8 cellular contexts compared by ENCODE assay signal in genomic region chr12:49264873-49265792, GRCh38. TPM values are rescaled to one million over a fixed set of nuclear protein-coding genes. Genes with fewer than 3 reads are reported as not detected.
A peak's percentile ranks its signal among the peaks of the same experiment; 100 is the strongest.
DNase-seq lines count a peak whose midpoint lies in the region; ATAC-seq, FAIRE-seq and TF ChIP-seq lines count a peak whose summit lies in the region.

TUBA1C (plus strand) TSS chr12:49265082; CDS start chr12:49265182, 100 bp downstream.

- H3K4me1 ChIP-seq in esophagus (ENCODE audit: control insufficient read depth in 2 of 2, insufficient read depth in 2 of 2, low read length in 1 of 2) (peaks cover 0 to 6% of the 10 kb centered on the region in 2 donors), muscle layer of colon (ENCODE audit: insufficient read depth, low read length) (no peaks in the 10 kb centered on the region)

- H3K27ac ChIP-seq in esophagus (ENCODE audit: low read depth in 2 of 2, low read length in 1 of 2): peak within 1 kb of the TSS; percentile 100
- peak within 1 kb of the TSS; percentile 91 for H3K27ac ChIP-seq in muscle layer of colon (ENCODE audit: low read depth, low read length)

- H3K4me3 ChIP-seq in esophagus (ENCODE audit: low read depth in 1 of 2, low read length in 2 of 2) (peak within 1 kb of the TSS; percentile 89 to 90), muscle layer of colon (ENCODE audit: low read depth in 1 of 2, low read length in 2 of 2) (peak within 1 kb of the TSS; percentile 73 to 78)

- no peak for FAIRE-seq in D721Med (lab: Jason Lieb, UNC)

- H3K9me3 ChIP-seq in esophagus (ENCODE audit: control insufficient read depth in 2 of 2, insufficient read depth in 1 of 2, low read depth in 1 of 2, low read length in 1 of 2) (no peaks in the 10 kb centered on the region), muscle layer of colon (ENCODE audit: low read length) (no peaks in the 10 kb centered on the region)

- peaks cover 0 to 5% of the 10 kb centered on the region in 2 donors for H3K36me3 ChIP-seq in esophagus (ENCODE audit: control insufficient read depth in 2 of 2, insufficient read depth in 2 of 2, low read length in 1 of 2)
- H3K36me3 ChIP-seq in muscle layer of colon (ENCODE audit: insufficient read depth, low read length): peaks cover 5% of the 10 kb centered on the region

- DNase-seq in D721Med (ENCODE audit: insufficient read length, low spot score) (peak; percentile 90), HuH-7.5 (ENCODE audit: low spot score) (peak; percentile 94), OCI-M1 (lab: John Stamatoyannopoulos, UW) (peak; percentile 97)
- peak; percentile 86 for DNase-seq in activated T-cell treated with anti-CD3 and anti-CD28 coated beads, Interleukin-2, amount 50 U/mL, for 1 hour
- DNase-seq in stimulated activated CD8-positive, alpha-beta memory T cell treated with anti-CD3 and anti-CD28 coated beads, Interleukin-7, amount 100 ng/mL, for 1 hour (ENCODE audit: low read depth in 2 of 2): peak; percentile 65 to 75

- no peak for TF ChIP-seq CTCF in D721Med (IDR thresholded peaks at IDR 0.05; ENCODE audit: insufficient read depth, missing control alignments)

- 0% methylated on average over 61 of the region's 61 CpGs for WGBS in esophagus, 2 donors

- no peaks in the 10 kb centered on the region for H3K27me3 ChIP-seq in esophagus (ENCODE audit: control insufficient read depth in 1 of 2, insufficient read depth in 2 of 2, low read length in 2 of 2)
- H3K27me3 ChIP-seq in muscle layer of colon (ENCODE audit: control insufficient read depth in 1 of 2, insufficient read depth in 2 of 2, low read length in 2 of 2): no peaks in the 10 kb centered on the region

- peak within 1 kb of the TSS; percentile 65 for H3K9ac ChIP-seq in muscle layer of colon (ENCODE audit: low read length)

- ATAC-seq in GM21526 (IDR thresholded peaks at IDR 0.05; ENCODE audit: low FRiP score, unreplicated experiment): peak; percentile 84

RNA-seq across cellular contexts. Expression of gene TUBA1C, which starts in this region (rescaled TPM):
- 1,000 to 10,000 TPM in 1 of 2 donors, 100 to 1,000 TPM in 1; 299 to 1,124 TPM for polyA plus RNA-seq in esophagus

Comparison
In these comparisons a context has a peak if more than half of its experiments do, and no peak if none do; other contexts are left out.
1. Peak in every context shown above with its lines: DNase-seq, ATAC-seq, H3K4me3 ChIP-seq and H3K27ac ChIP-seq.